ENCODE assay signal across 24 cellular contexts in genomic region chr2:120805011-120805410, GRCh38.
"Had no signal": no experiment of that assay in that cellular context is flagged by ENCODE, and none has a peak within 500 bp of the region (broad histone marks: within the 10 kb centered on the region; RNA-seq: fewer than 3 reads in every experiment).

No MANE protein-coding gene starts in this region.

- H3K36me3 Mint-ChIP-seq: activated CD4-positive, alpha-beta memory T cell treated with anti-CD3 and anti-CD28 coated beads for 36 hours; activated naive CD8-positive, alpha-beta T cell had no signal

- H3K27ac Mint-ChIP-seq: activated CD4-positive, alpha-beta memory T cell treated with anti-CD3 and anti-CD28 coated beads for 36 hours; activated CD4-positive, alpha-beta T cell treated with anti-CD3 and anti-CD28 coated beads, Interleukin-2, amount 10 ng/mL, durations not matched to agents 7 days and 5 days; activated naive CD4-positive, alpha-beta T cell treated with anti-CD3 and anti-CD28 coated beads for 36 hours; activated naive CD8-positive, alpha-beta T cell; T-helper 17 cell had no signal

- DNase-seq: activated CD4-positive, alpha-beta memory T cell treated with anti-CD3 and anti-CD28 coated beads for 36 hours; activated CD4-positive, alpha-beta T cell treated with anti-CD3 and anti-CD28 coated beads, Interleukin-2, amount 10 ng/mL, durations not matched to agents 7 days and 5 days; activated CD4-positive, CD25-positive, alpha-beta regulatory T cell; activated CD8-positive, alpha-beta memory T cell treated with anti-CD3 and anti-CD28 coated beads for 24 hours; activated effector memory CD4-positive, alpha-beta T cell treated with anti-CD3 and anti-CD28 coated beads, Interleukin-2, amount 50 U/mL, for 16 hours; activated naive CD4-positive, alpha-beta T cell treated with anti-CD3 and anti-CD28 coated beads for 36 hours; activated T-cell treated with anti-CD3 and anti-CD28 coated beads, Interleukin-2, amount 50 U/mL, for 4 hours; amygdala; brain microvascular endothelial cell; MG63; MV-4-11; NCI-H1092 treated with DMSO at 0.1 percent for 48 hours; NCI-H1417 treated with DMSO at 0.1 percent for 48 hours; NCI-H1694 treated with DMSO at 0.1 percent for 48 hours; NCI-H2029 treated with DMSO at 0.1 percent for 48 hours; NCI-H748 treated with DMSO at 0.1 percent for 48 hours; PC-3; SIG-M5; T-helper 17 cell; T-helper 9 cell had no signal

- FAIRE-seq: RCC 7860, TTC549 had no signal

- H3K27ac ChIP-seq: brain microvascular endothelial cell, cardiac muscle cell had no signal

- H3K4me3 Mint-ChIP-seq: activated CD4-positive, alpha-beta memory T cell treated with anti-CD3 and anti-CD28 coated beads for 36 hours; activated CD4-positive, alpha-beta T cell treated with anti-CD3 and anti-CD28 coated beads, Interleukin-2, amount 10 ng/mL, durations not matched to agents 7 days and 5 days; activated naive CD4-positive, alpha-beta T cell treated with anti-CD3 and anti-CD28 coated beads for 36 hours; activated naive CD8-positive, alpha-beta T cell; activated T-cell treated with anti-CD3 and anti-CD28 coated beads, Interleukin-2, amount 50 U/mL, for 4 hours; T-helper 17 cell had no signal

- H3K4me3 ChIP-seq: cardiac muscle cell, MG63 had no signal

- H3K4me1 Mint-ChIP-seq: activated CD4-positive, alpha-beta T cell treated with anti-CD3 and anti-CD28 coated beads, Interleukin-2, amount 10 ng/mL, durations not matched to agents 7 days and 5 days; T-helper 17 cell had no signal

- H3K27me3 Mint-ChIP-seq: activated CD4-positive, alpha-beta memory T cell treated with anti-CD3 and anti-CD28 coated beads for 36 hours had no signal

- ATAC-seq: activated T-cell treated with anti-CD3 and anti-CD28 coated beads, Interleukin-2, amount 50 U/mL, for 4 hours; PC-3; T-helper 17 cell had no signal

- H3K9me3 ChIP-seq: MG63 had no signal

- H3K27me3 ChIP-seq: brain microvascular endothelial cell, cardiac muscle cell, MG63 had no signal

- H3K9me3 Mint-ChIP-seq: activated CD4-positive, alpha-beta memory T cell treated with anti-CD3 and anti-CD28 coated beads for 36 hours; activated CD4-positive, alpha-beta T cell treated with anti-CD3 and anti-CD28 coated beads, Interleukin-2, amount 10 ng/mL, durations not matched to agents 7 days and 5 days; activated naive CD4-positive, alpha-beta T cell treated with anti-CD3 and anti-CD28 coated beads for 36 hours; activated T-cell treated with anti-CD3 and anti-CD28 coated beads, Interleukin-2, amount 50 U/mL, for 4 hours had no signal

- H3K36me3 ChIP-seq: cardiac muscle cell, MG63 had no signal
